ENCODE assay signal across 1 cellular context in the genomic region with DNA sequence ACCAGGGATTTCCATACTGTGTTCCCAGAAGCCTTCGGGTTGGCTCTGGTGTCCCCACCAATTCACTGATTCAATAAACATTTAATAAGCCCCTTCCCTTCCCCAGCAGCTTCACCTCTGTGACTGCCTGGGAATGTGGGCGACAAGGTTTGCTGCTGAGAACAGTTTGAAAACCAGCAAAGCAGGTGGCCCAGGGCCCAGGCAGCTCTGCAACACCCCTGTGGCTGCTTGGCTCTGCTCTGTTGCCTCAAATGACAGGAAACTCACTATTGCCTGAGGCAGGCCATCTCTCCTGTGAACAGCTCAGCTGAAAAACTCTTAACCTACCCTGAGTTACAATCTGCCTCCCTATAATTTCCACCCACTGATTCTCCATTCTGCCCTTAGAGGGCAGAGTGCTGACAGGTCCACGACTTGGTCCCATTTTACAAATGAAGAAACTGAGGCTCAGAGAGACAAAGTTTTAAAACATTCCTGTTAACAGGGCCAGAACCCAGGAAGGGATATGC.
TF ChIP-seq lines count a peak whose summit lies in the region.

No MANE protein-coding gene starts in this region.

TF ChIP-seq in GM23338, 12 proteins besides CTCF, POLR2A, EP300 and RAD21 (continued from another document):
- no peak for TF ChIP-seq ZNF462 (CRISPR knock-in tag; IDR thresholded peaks at IDR 0.05)
- TF ChIP-seq POLR2AphosphoS5 (IDR thresholded peaks at IDR 0.05; ENCODE audit: low read depth): no peak
- TF ChIP-seq CREB1 (CRISPR knock-in tag; IDR thresholded peaks at IDR 0.05; ENCODE audit: low read depth): no peak
- no peak for TF ChIP-seq STAT1 (IDR thresholded peaks at IDR 0.05; ENCODE audit: unreplicated experiment)
